In the genomic region with DNA sequence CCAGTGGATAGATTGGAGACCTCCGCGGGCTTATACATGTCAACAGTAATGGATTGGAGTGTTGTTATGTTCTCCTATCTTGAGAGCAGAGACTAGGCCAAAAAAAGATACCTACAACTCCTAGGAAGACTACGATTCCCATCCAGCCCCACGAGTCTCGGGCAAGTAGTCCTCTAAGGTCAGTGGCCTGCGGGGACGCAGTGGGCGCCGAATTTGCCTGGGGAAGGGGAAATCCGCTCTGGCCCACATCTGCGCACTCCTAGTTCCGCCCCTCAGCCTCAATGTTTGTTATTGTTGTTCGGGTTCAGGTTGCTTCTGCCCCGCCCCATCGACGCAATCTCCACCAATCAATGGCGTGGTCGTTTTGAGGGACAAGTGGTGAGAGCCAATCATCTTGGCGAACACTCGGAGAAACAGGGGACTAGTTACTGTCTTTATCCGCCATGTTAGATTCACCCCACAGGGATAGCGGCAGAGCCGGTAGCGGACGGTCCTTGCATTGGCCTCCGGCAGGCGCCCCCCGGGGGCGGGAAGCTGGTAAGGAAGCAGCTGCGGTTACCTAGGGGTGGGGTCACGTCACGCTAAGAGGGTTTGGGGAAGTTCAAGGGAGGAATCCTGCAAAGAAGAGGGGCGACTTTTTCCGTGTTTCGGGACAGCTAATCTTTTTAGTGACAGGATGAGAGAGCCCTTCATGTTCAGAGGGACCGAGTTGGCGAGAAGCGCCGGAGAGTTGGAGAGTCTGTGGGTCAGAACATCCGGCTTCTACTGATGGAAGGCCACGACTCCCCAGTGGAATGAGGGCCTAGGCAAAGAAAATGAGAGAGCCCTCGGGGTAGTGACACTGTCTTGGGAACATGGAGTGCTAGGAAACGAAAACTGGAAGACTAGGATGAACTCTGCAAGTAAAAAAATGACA, we compare ENCODE assay signal across 8 cellular contexts. TPM values are rescaled to one million over a fixed set of nuclear protein-coding genes. Genes with fewer than 3 reads are reported as not detected.
A peak's percentile ranks its signal among the peaks of the same experiment; 100 is the strongest.
DNase-seq lines count a peak whose midpoint lies in the region; ATAC-seq and TF ChIP-seq lines count a peak whose summit lies in the region.

A gene with protein sequence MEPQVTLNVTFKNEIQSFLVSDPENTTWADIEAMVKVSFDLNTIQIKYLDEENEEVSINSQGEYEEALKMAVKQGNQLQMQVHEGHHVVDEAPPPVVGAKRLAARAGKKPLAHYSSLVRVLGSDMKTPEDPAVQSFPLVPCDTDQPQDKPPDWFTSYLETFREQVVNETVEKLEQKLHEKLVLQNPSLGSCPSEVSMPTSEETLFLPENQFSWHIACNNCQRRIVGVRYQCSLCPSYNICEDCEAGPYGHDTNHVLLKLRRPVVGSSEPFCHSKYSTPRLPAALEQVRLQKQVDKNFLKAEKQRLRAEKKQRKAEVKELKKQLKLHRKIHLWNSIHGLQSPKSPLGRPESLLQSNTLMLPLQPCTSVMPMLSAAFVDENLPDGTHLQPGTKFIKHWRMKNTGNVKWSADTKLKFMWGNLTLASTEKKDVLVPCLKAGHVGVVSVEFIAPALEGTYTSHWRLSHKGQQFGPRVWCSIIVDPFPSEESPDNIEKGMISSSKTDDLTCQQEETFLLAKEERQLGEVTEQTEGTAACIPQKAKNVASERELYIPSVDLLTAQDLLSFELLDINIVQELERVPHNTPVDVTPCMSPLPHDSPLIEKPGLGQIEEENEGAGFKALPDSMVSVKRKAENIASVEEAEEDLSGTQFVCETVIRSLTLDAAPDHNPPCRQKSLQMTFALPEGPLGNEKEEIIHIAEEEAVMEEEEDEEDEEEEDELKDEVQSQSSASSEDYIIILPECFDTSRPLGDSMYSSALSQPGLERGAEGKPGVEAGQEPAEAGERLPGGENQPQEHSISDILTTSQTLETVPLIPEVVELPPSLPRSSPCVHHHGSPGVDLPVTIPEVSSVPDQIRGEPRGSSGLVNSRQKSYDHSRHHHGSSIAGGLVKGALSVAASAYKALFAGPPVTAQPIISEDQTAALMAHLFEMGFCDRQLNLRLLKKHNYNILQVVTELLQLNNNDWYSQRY (plus strand): TSS at position 449 of the 916 bp plus-strand sequence. CDS start 4,586 bp downstream, outside the sequence.

- H4K20me1 ChIP-seq in IMR-90 (ENCODE audit: insufficient read depth, low read length), result peaks cover 9% of the 10 kb centered on the region; the same call in 1 of the 2 replicates
- H4K20me1 ChIP-seq in OCI-LY7 (ENCODE audit: insufficient read depth, low read length), result no peaks in the 10 kb centered on the region

- TF ChIP-seq RAD21 in IMR-90 (IDR thresholded peaks at IDR 0.05; ENCODE audit: low read length), result no peak

- peak within 1 kb of the TSS; percentile 87 for H4K5ac ChIP-seq in IMR-90 (ENCODE audit: low read depth, low read length)

- peak within 1 kb of the TSS; percentile 95 for H3K56ac ChIP-seq in IMR-90 (ENCODE audit: extremely low read depth, insufficient read depth, low read length)

- H3K27ac ChIP-seq in IMR-90 (ENCODE audit: insufficient read depth, low read length) (peak within 1 kb of the TSS; percentile 98), OCI-LY7 (ENCODE audit: low read depth, low read length, poor library complexity, severe bottlenecking) (peak within 1 kb of the TSS; percentile 82), epithelial cell of prostate (peak within 1 kb of the TSS; percentile 94)

- peaks cover 35% of the 10 kb centered on the region; the same call in 1 of the 2 replicates for H3K79me2 ChIP-seq in OCI-LY7 (ENCODE audit: insufficient read depth, low read depth, low read length)

- peaks cover 2% of the 10 kb centered on the region for H3K36me3 ChIP-seq in IMR-90 (ENCODE audit: control insufficient read depth, insufficient read depth, low read length)
- H3K36me3 ChIP-seq in OCI-LY7 (ENCODE audit: insufficient read depth, low read length), result no peaks in the 10 kb centered on the region

- peak within 1 kb of the TSS; percentile 94 for H3K9ac ChIP-seq in IMR-90 (ENCODE audit: low read depth, low read length)

- H3K18ac ChIP-seq in IMR-90 (ENCODE audit: low read depth, low read length), result peak within 1 kb of the TSS; percentile 76

- TF ChIP-seq POLR2A in IMR-90 (IDR thresholded peaks at IDR 0.05; ENCODE audit: low read depth, low read length), result peak; percentile 91

- peak within 1 kb of the TSS; percentile 86 for H2BK120ac ChIP-seq in IMR-90 (ENCODE audit: low read depth, low read length)

- peak within 1 kb of the TSS; percentile 68 for H2BK20ac ChIP-seq in IMR-90 (ENCODE audit: low read depth, low read length)

- dilution Hi-C loops in IMR-90 (cut with HindIII; ENCODE audit: low sequenced_read_pairs, unreplicated experiment), result no loop called here

- peak within 1 kb of the TSS; percentile 93 for H3K4me2 ChIP-seq in IMR-90 (ENCODE audit: low read depth, low read length)
- peak within 1 kb of the TSS; percentile 86 for H3K4me2 ChIP-seq in OCI-LY7 (ENCODE audit: low read length)

- H3K14ac ChIP-seq in IMR-90 (replicated peaks; ENCODE audit: low read depth, low read length), result peak within 1 kb of the TSS; percentile 91

- H3K79me1 ChIP-seq in IMR-90 (ENCODE audit: low read depth in 1 of 2, low read length in 2 of 2), result peaks cover under 1 to 53% of the 10 kb centered on the region in 2 experiments; a peak in 3 of 4 replicates

- H3K27me3 ChIP-seq in IMR-90 (ENCODE audit: control insufficient read depth, insufficient read depth, low read length), result no peaks in the 10 kb centered on the region
- no peaks in the 10 kb centered on the region for H3K27me3 ChIP-seq in mononuclear cell (ENCODE audit: insufficient read depth, low read length)

- TF ChIP-seq CTCF in IMR-90 (conservative IDR thresholded peaks at IDR 0.05; ENCODE audit: low read depth, low read length) (0 out of 2 replicates have a peak, but pooled peaks have one; percentile 24), OCI-LY7 (conservative IDR thresholded peaks at IDR 0.05; ENCODE audit: low read length) (peak; percentile 66)

- DNase-seq in DMS153 treated with DMSO at 0.1 percent for 48 hours (lab: John Stamatoyannopoulos, UW; ENCODE audit: unreplicated experiment), result peak; percentile 96
- peak; percentile 98 for DNase-seq in IMR-90
- peak; percentile 99 for DNase-seq in OCI-LY7 (ENCODE audit: low spot score)
- DNase-seq in activated T-cell treated with anti-CD3 and anti-CD28 coated beads for 1 hour (ENCODE audit: low read depth), result peak; percentile 89
- peak; percentile 87 for DNase-seq in epithelial cell of prostate (ENCODE audit: low read depth, low spot score)
- peak; percentile 82 to 89 for DNase-seq in stimulated activated CD8-positive, alpha-beta memory T cell treated with anti-CD3 and anti-CD28 coated beads, Interleukin-4, amount 100 ng/mL, for 1 hour (ENCODE audit: low read depth in 2 of 2, low spot score in 1 of 2)

- ATAC-seq in GM21529 (IDR thresholded peaks at IDR 0.05; ENCODE audit: unreplicated experiment) (peak; percentile 72), IMR-90 (ENCODE audit: low read depth) (peak; percentile 83)

- no peaks in the 10 kb centered on the region for H3K9me2 ChIP-seq in OCI-LY7 (ENCODE audit: insufficient read depth, low read length)

- H2BK5ac ChIP-seq in IMR-90 (ENCODE audit: low read depth, low read length, poor library complexity, severe bottlenecking), result peak within 1 kb of the TSS; percentile 97

- H3K9me3 ChIP-seq in IMR-90 (ENCODE audit: control insufficient read depth, insufficient read depth, low read length) (no peaks in the 10 kb centered on the region), OCI-LY7 (ENCODE audit: low read length) (no peaks in the 10 kb centered on the region), mononuclear cell (ENCODE audit: low read depth, low read length) (no peaks in the 10 kb centered on the region)

- intact Hi-C loops in IMR-90 (cut with micrococcal nuclease) (loop anchor here (1.0 to 5.0 kb wide), 2 partner anchors 44 to 147 kb away; a partner anchor contains a TSS), OCI-LY7 (cut with micrococcal nuclease; ENCODE audit: unreplicated experiment) (loop anchor here (1.0 kb wide), 4 partner anchors 40 to 147 kb away; a partner anchor contains a TSS)

- CTCF ChIA-PET in IMR-90 (lab: Yijun Ruan, JAX), result interaction anchor here (2.3 kb wide), 1 partner anchor 147 kb away, joined by 15 read pairs; no protein-coding TSS in a partner anchor
- CTCF ChIA-PET in OCI-LY7 (lab: Charles Lee; ENCODE audit: unreplicated experiment), result no interaction called here

- H2AK5ac ChIP-seq in IMR-90 (ENCODE audit: low read depth, low read length), result peak within 1 kb of the TSS; percentile 89

- peak within 1 kb of the TSS; percentile 64 for H2BK15ac ChIP-seq in IMR-90 (ENCODE audit: low read depth, low read length)

- H4K8ac ChIP-seq in IMR-90 (ENCODE audit: low read depth in 2 of 2, low read length in 2 of 2), result peak within 1 kb of the TSS; percentile 75 to 90

- H2AFZ ChIP-seq in IMR-90 (replicated peaks; ENCODE audit: low read length, poor library complexity), result peak within 1 kb of the TSS; percentile 92
- peak within 1 kb of the TSS; percentile 55 for H2AFZ ChIP-seq in OCI-LY7 (ENCODE audit: low read length)

- in situ Hi-C loops in IMR-90 (cut with MboI; ENCODE audit: low sequenced_read_pairs), result loop anchor here (5.0 kb wide), 1 partner anchor 144 kb away; a partner anchor contains a TSS

- H3K9me1 ChIP-seq in IMR-90 (ENCODE audit: insufficient read depth, low read length), result no peaks in the 10 kb centered on the region

- BruUV-seq in IMR-90 (replicated peaks; lab: Mats Ljungman, UMichigan), result no TSS peak
- BruUV-seq in OCI-LY7 (replicated peaks; lab: Mats Ljungman, UMichigan), result TSS peak; percentile 69

- peak within 1 kb of the TSS; percentile 75 for H3K4me3 ChIP-seq in IMR-90 (ENCODE audit: insufficient read depth, low read depth, low read length)
- peak within 1 kb of the TSS; percentile 82 for H3K4me3 ChIP-seq in OCI-LY7 (ENCODE audit: low read depth, low read length, poor library complexity, severe bottlenecking)
- H3K4me3 ChIP-seq in mononuclear cell (ENCODE audit: low read length), result peak within 1 kb of the TSS; percentile 82

- H4K91ac ChIP-seq in IMR-90 (ENCODE audit: insufficient read depth, low read depth, low read length), result peak within 1 kb of the TSS; percentile 94

- POLR2A ChIA-PET in IMR-90 (lab: Charles Lee; ENCODE audit: unreplicated experiment), result interaction anchor here (0.5 to 2.0 kb wide), 5 partner anchors 103 to 197 kb away, joined by 3 to 12 read pairs (median 4); no protein-coding TSS in a partner anchor
- POLR2A ChIA-PET in OCI-LY7 (lab: Charles Lee), result interaction anchor here (0.7 to 1.7 kb wide), 4 partner anchors 37 to 96 kb away, joined by 4 to 5 read pairs (median 5); a partner anchor contains a TSS

- peaks cover 2% of the 10 kb centered on the region; the same call in 1 of the 2 replicates for H3K4me1 ChIP-seq in IMR-90 (ENCODE audit: control insufficient read depth, insufficient read depth, low read length)
- H3K4me1 ChIP-seq in OCI-LY7 (ENCODE audit: insufficient read depth, low read length, poor library complexity, severe bottlenecking), result peaks cover 19% of the 10 kb centered on the region
- H3K4me1 ChIP-seq in mononuclear cell (ENCODE audit: insufficient read depth, low read length), result peaks cover 36% of the 10 kb centered on the region

- H2AK9ac ChIP-seq in IMR-90 (replicated peaks; ENCODE audit: low read depth, low read length, poor library complexity), result peak within 1 kb of the TSS; percentile 95

- H3K4ac ChIP-seq in IMR-90 (ENCODE audit: low read depth, low read length), result peak within 1 kb of the TSS; percentile 93

- H3K23ac ChIP-seq in IMR-90 (ENCODE audit: low read depth, low read length), result peak within 1 kb of the TSS; percentile 99

- WGBS in IMR-90 (ENCODE audit: extremely low coverage in 2 of 2, insufficient read length in 1 of 2), 2 experiments, result 0% methylated on average over 9 of the region's 43 CpGs; no CpG with 5 or more reads in 1 of the 2 experiments

RNA-seq across cellular contexts. Expression of the gene that starts here (rescaled TPM):
- total RNA-seq in IMR-90 (2012; rRNA removed) (105 and 132 TPM in 2 replicates), OCI-LY7 (2022) (38.6 and 48.3 TPM in 2 replicates), mononuclear cell (34.3 TPM)
- 47.7 and 52.4 TPM in 2 replicates for polyA plus RNA-seq in IMR-90 (2012; rRNA removed)
- polyA plus RNA-seq in IMR-90 (2012; cell fraction: cytosol; rRNA removed), result 24.9 and 33.5 TPM in 2 replicates
- polyA plus RNA-seq in IMR-90 (2012; cell fraction: nucleus; rRNA removed; ENCODE audit: low replicate concordance), result 9.6 and 31.7 TPM in 2 replicates
- total RNA-seq in OCI-LY7 (2014; rRNA removed; shearing (Covaris generic)), result 15.2 and 16.2 TPM in 2 replicates

Comparison
In these comparisons a context has a peak if more than half of its experiments do, and no peak if none do; other contexts are left out.
1. Peak in every context shown above with its lines: DNase-seq, ATAC-seq, H3K4me3 ChIP-seq and H3K27ac ChIP-seq.